ENCODE assay signal across 8 cellular contexts in genomic region chr4:139030614-139031235, GRCh38. TPM values are rescaled to one million over a fixed set of nuclear protein-coding genes. Genes with fewer than 3 reads are reported as not detected.
DNase-seq lines count a peak whose midpoint lies in the region; ATAC-seq, FAIRE-seq and TF ChIP-seq lines count a peak whose summit lies in the region.

No MANE protein-coding gene starts in this region.

- no peak overlapping the region for H3K4me3 ChIP-seq in body of pancreas
- no peak overlapping the region for H3K4me3 ChIP-seq in iPS DF 6.9 (ENCODE audit: low read length)

- DNase-seq in GM12892 (ENCODE audit: insufficient read length) (peak; percentile 39), NCI-H1694 treated with DMSO at 0.1 percent for 48 hours (lab: John Stamatoyannopoulos, UW) (peak; percentile 68), body of pancreas (peak; percentile 81 to 87 (median 81)), iPS DF 6.9 (ENCODE audit: low read depth, low spot score) (peak; percentile 87)
- peak; percentile 33 to 58 for DNase-seq in stimulated activated CD4-positive, alpha-beta T cell treated with anti-CD3 and anti-CD28 coated beads, Interleukin-12 subunit alpha, Interleukin-12 subunit beta, amount 100 ng/mL, for 24 hours (ENCODE audit: low read depth in 2 of 2)

- no peak overlapping the region for H3K27ac ChIP-seq in body of pancreas
- H3K27ac ChIP-seq in iPS DF 6.9 (ENCODE audit: low read length), result no peak overlapping the region

- ATAC-seq in HG02798 (IDR thresholded peaks at IDR 0.05; ENCODE audit: poor library complexity, unreplicated experiment) (peak; percentile 70), body of pancreas (peak; percentile 51), GM18870 (IDR thresholded peaks at IDR 0.05; ENCODE audit: unreplicated experiment) (no peak)

- FAIRE-seq in GM12892 (lab: Jason Lieb, UNC), result peak; percentile 81
- peak; percentile 65 for FAIRE-seq in TTC549 (lab: Jason Lieb, UNC)

- H3K36me3 ChIP-seq in body of pancreas (replicated peaks in 1 of 2; ENCODE audit: insufficient read depth in 1 of 2, low read depth in 2 of 2), result no peaks in the 10 kb centered on the region
- H3K36me3 ChIP-seq in iPS DF 6.9 (ENCODE audit: control insufficient read depth, insufficient read depth, low read length), result no peaks in the 10 kb centered on the region

- no peaks in the 10 kb centered on the region for H3K9me3 ChIP-seq in body of pancreas
- H3K9me3 ChIP-seq in iPS DF 6.9 (ENCODE audit: control insufficient read depth, insufficient read depth, low read length), result no peaks in the 10 kb centered on the region

- H3K4me1 ChIP-seq in body of pancreas (peaks cover 24% of the 10 kb centered on the region), iPS DF 6.9 (ENCODE audit: control insufficient read depth, insufficient read depth, low read length) (peaks cover 2% of the 10 kb centered on the region; the same call in 1 of the 2 replicates)

- no peak for TF ChIP-seq POLR2A in GM12892 (IDR thresholded peaks at IDR 0.05; ENCODE audit: low read depth, low read length)
- TF ChIP-seq POLR2A in body of pancreas (IDR thresholded peaks at IDR 0.05), result no peak

- WGBS in body of pancreas, 2 donors, result 31 to 44% methylated on average over 14 of the region's 14 CpGs
- no CpG with 5 or more reads among the region's 14 CpGs for WGBS in iPS DF 6.9 (ENCODE audit: insufficient coverage, insufficient read length)

- H3K27me3 ChIP-seq in body of pancreas, result no peaks in the 10 kb centered on the region
- H3K27me3 ChIP-seq in iPS DF 6.9 (ENCODE audit: control insufficient read depth, insufficient read depth, low read length), result no peaks in the 10 kb centered on the region

- TF ChIP-seq CTCF in body of pancreas (IDR thresholded peaks at IDR 0.05), result peak; percentile 58 to 92 (median 87)

- intact Hi-C loops in body of pancreas (cut with DNase I), result no loop called here

RNA-seq across cellular contexts. Expression of gene NOCT, which starts 15.1 kb away (rescaled TPM):
- polyA plus RNA-seq in GM12892 (2012; ENCODE audit: missing spikeins), result 7.2 TPM
- total RNA-seq in body of pancreas, result 10 to 100 TPM in 1 of 2 donors, 1 to 10 TPM in 1; 5.7 to 11.9 TPM
